In the genomic region with DNA sequence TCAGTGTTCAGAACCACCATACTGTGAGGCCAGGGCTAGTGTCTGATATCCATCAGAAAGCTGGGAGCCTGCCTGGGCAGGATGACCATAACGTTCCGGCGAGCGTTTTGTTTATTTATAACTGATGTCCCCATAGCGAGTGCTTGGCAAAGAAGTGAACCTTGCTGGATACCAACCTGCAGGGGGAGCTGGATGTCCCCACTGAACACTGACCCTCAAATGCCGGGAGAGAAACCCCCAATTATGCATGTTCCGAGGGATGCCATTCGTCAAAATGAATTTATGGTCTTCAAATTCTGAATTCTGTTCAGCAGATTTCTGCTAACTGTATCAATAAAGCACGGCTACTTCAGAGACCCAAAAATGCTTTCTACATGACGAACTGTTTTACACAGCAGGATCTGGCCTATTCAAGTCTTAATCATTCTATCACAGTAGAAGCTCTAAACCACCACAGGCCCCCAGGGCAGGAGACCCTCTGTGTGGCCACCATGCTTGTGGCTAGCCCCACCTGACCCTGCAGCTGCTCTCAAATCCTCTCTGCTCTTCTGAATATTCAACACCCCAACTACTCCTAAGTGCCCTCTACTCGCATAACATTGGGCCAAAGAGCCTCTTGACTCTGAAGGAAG, we compare ENCODE assay signal across 8 cellular contexts. TPM values are rescaled to one million over a fixed set of nuclear protein-coding genes. Genes with fewer than 3 reads are reported as not detected.
DNase-seq lines count a peak whose midpoint lies in the region; ATAC-seq and TF ChIP-seq lines count a peak whose summit lies in the region.

No MANE protein-coding gene starts in this region.

- DNase-seq in AG09319 (ENCODE audit: extremely low read depth, low read depth) (peak; percentile 70), HT1080 (ENCODE audit: low read depth) (peak; percentile 48), astrocyte of the hippocampus (ENCODE audit: low read depth, low spot score) (peak; percentile 91), iPS-NIHi11 (ENCODE audit: low spot score) (peak; percentile 63), superior temporal gyrus (ENCODE audit: extremely low spot score) (peak; percentile 68), GF-D8 (lab: John Stamatoyannopoulos, UW) (no peak), NCI-H524 treated with DMSO at 0.1 percent for 48 hours (lab: John Stamatoyannopoulos, UW) (no peak)

- TF ChIP-seq CTCF in AG09319 (IDR thresholded peaks at IDR 0.05; ENCODE audit: low read depth, low read length): peak; percentile 88

- ATAC-seq in GM18520 (IDR thresholded peaks at IDR 0.05; ENCODE audit: unreplicated experiment): no peak

RNA-seq across cellular contexts. Expression of a gene that starts 15.2 kb away (rescaled TPM):
- total RNA-seq in HT1080 (2014; rRNA removed; shearing (Covaris generic)): 35.9 and 38.3 TPM in 2 replicates
- 34.0 and 38.7 TPM in 2 replicates for polyA plus RNA-seq in HT1080 (2015; cell fraction: cytosol; rRNA removed)
- polyA plus RNA-seq in HT1080 (2015; cell fraction: nucleus; rRNA removed): 113 and 130 TPM in 2 replicates

RNA-seq across cellular contexts. Expression of a gene that starts 23.8 kb away (rescaled TPM):
- not detected in 2 replicates for total RNA-seq in HT1080 (2014; rRNA removed; shearing (Covaris generic))
- not detected in 2 replicates for polyA plus RNA-seq in HT1080 (2015; cell fraction: cytosol; rRNA removed)
- polyA plus RNA-seq in HT1080 (2015; cell fraction: nucleus; rRNA removed): 0.12 TPM in 1 of 2 replicates, not detected in the other

RNA-seq across cellular contexts. Expression of a gene that starts 23.8 kb away (rescaled TPM):
- total RNA-seq in HT1080 (2014; rRNA removed; shearing (Covaris generic)): 12.6 and 14.8 TPM in 2 replicates
- 8.7 and 9.2 TPM in 2 replicates for polyA plus RNA-seq in HT1080 (2015; cell fraction: cytosol; rRNA removed)
- 7.0 and 8.7 TPM in 2 replicates for polyA plus RNA-seq in HT1080 (2015; cell fraction: nucleus; rRNA removed)

RNA-seq across cellular contexts. Expression of a gene that starts 58.4 kb away (rescaled TPM):
- 229 and 243 TPM in 2 replicates for total RNA-seq in HT1080 (2014; rRNA removed; shearing (Covaris generic))
- 134 and 150 TPM in 2 replicates for polyA plus RNA-seq in HT1080 (2015; cell fraction: cytosol; rRNA removed)
- 173 and 191 TPM in 2 replicates for polyA plus RNA-seq in HT1080 (2015; cell fraction: nucleus; rRNA removed)

Comparison
In these comparisons a context has a peak if more than half of its experiments do, and no peak if none do; other contexts are left out.
1. DNase-seq: peak in AG09319 (single experiment), HT1080 (single experiment), astrocyte of the hippocampus (single experiment), iPS-NIHi11 (single experiment) and superior temporal gyrus (single experiment); none in GF-D8 (single experiment) and NCI-H524 treated with DMSO at 0.1 percent for 48 hours (single experiment).